ENCODE assay signal across 11 cellular contexts in the genomic region with DNA sequence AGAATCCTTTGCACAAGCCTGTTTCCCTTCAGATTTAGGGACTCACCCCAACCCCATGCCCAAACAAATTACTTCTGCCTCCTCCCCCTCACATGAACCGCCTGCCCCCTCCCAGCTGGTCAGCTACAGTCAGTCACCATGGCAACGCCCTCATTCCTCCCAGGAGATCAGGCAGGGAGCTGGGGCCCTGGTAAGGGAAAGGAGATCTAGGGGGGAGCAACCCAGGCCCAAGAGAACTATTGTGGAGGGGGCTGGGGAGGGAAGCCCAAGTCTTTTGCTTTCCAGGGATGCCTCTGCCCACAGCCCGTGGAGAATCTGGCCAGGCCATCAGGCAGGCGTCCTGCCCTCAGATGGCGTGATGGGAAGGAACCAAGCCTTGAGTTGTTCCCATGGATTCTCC. TPM values are rescaled to one million over a fixed set of nuclear protein-coding genes. Genes with fewer than 3 reads are reported as not detected.
A peak's percentile ranks its signal among the peaks of the same experiment; 100 is the strongest.
DNase-seq lines count a peak whose midpoint lies in the region; ATAC-seq and TF ChIP-seq lines count a peak whose summit lies in the region.
"Had no signal": no experiment of that assay in that cellular context is flagged by ENCODE, and none has a peak within 500 bp of the region (broad histone marks: within the 10 kb centered on the region; RNA-seq: fewer than 3 reads in every experiment).

No MANE protein-coding gene starts in this region.

- TF ChIP-seq POLR2A in tibial nerve (IDR thresholded peaks at IDR 0.05) = no peak

- H4K20me1 ChIP-seq in BLaER1 treated with 17β-estradiol and CSF1 and Interleukin-3, amounts not matched to agents 10 nM and 100 nM = peaks cover 0 to 49% (median 20%) of the 10 kb centered on the region in 11 experiments; a peak in 14 of 22 replicates

- H3K4me3 ChIP-seq in BLaER1 treated with 17β-estradiol and CSF1 and Interleukin-3, amounts not matched to agents 10 nM and 100 nM = no peak overlapping the region
- no peak overlapping the region for H3K4me3 ChIP-seq in SJCRH30
- peak overlapping the region; percentile 3 for H3K4me3 ChIP-seq in iPS-15b (ENCODE audit: low read depth, low read length)
- H3K4me3 ChIP-seq in tibial nerve = no peak overlapping the region

- H3K9ac ChIP-seq in BLaER1 treated with 17β-estradiol and CSF1 and Interleukin-3, amounts not matched to agents 10 nM and 100 nM = peak overlapping the region in 3 of 11 experiments; percentile 7 to 39 (median 35); a peak in 3 of 22 replicates
- H3K9ac ChIP-seq in iPS-15b (ENCODE audit: low read depth, low read length) = no peak overlapping the region

- no peak for ATAC-seq in GM21367 (IDR thresholded peaks at IDR 0.05; ENCODE audit: unreplicated experiment)
- no peak for ATAC-seq in HG02759 (IDR thresholded peaks at IDR 0.05; ENCODE audit: unreplicated experiment)
- ATAC-seq: CD8-positive, alpha-beta T cell; left lobe of liver; stimulated activated naive CD8-positive, alpha-beta T cell treated with anti-CD3 and anti-CD28 coated beads, Interleukin-15, amount 100 ng/mL, for 72 hours had no signal

- H3K4me1 ChIP-seq in BLaER1 treated with 17β-estradiol and CSF1 and Interleukin-3, amounts not matched to agents 10 nM and 100 nM = peaks cover 19 to 47% (median 40%) of the 10 kb centered on the region in 10 experiments; a peak in 19 of 20 replicates
- H3K4me1 ChIP-seq in SJCRH30 (peaks cover 22% of the 10 kb centered on the region), iPS-15b (ENCODE audit: control insufficient read depth, insufficient read depth, low read length) (peaks cover 15% of the 10 kb centered on the region), tibial nerve (peaks cover 0 to 38% (median 17%) of the 10 kb centered on the region in 4 donors)

- WGBS in tibial nerve, 2 donors = 33 to 38% methylated on average over 5 of the region's 5 CpGs

- TF ChIP-seq EP300 in tibial nerve (IDR thresholded peaks at IDR 0.05) = no peak

- H3K36me3 ChIP-seq in BLaER1 treated with 17β-estradiol and CSF1 and Interleukin-3, amounts not matched to agents 10 nM and 100 nM = no peaks in the 10 kb centered on the region
- H3K36me3 ChIP-seq in SJCRH30 (no peaks in the 10 kb centered on the region), iPS-15b (ENCODE audit: control insufficient read depth, insufficient read depth, low read length) (peaks cover 3% of the 10 kb centered on the region), tibial nerve (no peaks in the 10 kb centered on the region)

- H3K27me3 ChIP-seq in BLaER1 treated with 17β-estradiol and CSF1 and Interleukin-3, amounts not matched to agents 10 nM and 100 nM = no peaks in the 10 kb centered on the region
- H3K27me3 ChIP-seq in SJCRH30 = no peaks in the 10 kb centered on the region
- H3K27me3 ChIP-seq in iPS-15b (ENCODE audit: control insufficient read depth, insufficient read depth, low read length) = peaks cover 11% of the 10 kb centered on the region
- peaks cover 0 to 12% of the 10 kb centered on the region in 2 donors for H3K27me3 ChIP-seq in tibial nerve

- DNase-seq in SJCRH30 = peak; percentile 63 to 65
- DNase-seq in tibial nerve (ENCODE audit: low spot score in 2 of 2) = no peak
- DNase-seq: CD8-positive, alpha-beta T cell; small intestine; stimulated activated naive CD8-positive, alpha-beta T cell treated with anti-CD3 and anti-CD28 coated beads, Interleukin-15, amount 100 ng/mL, for 72 hours had no signal

- no peak for TF ChIP-seq CTCF in tibial nerve (IDR thresholded peaks at IDR 0.05)

- no peak overlapping the region for H3K27ac ChIP-seq in BLaER1 treated with 17β-estradiol and CSF1 and Interleukin-3, amounts not matched to agents 10 nM and 100 nM
- no peak overlapping the region for H3K27ac ChIP-seq in SJCRH30
- H3K27ac ChIP-seq in tibial nerve = no peak overlapping the region

- H3K4me2 ChIP-seq in BLaER1 treated with 17β-estradiol and CSF1 and Interleukin-3, amounts not matched to agents 10 nM and 100 nM = peak overlapping the region; percentile 6 to 97 (median 91); a peak in 21 of 22 replicates

- H3K9me3 ChIP-seq in BLaER1 treated with 17β-estradiol and CSF1 and Interleukin-3, amounts not matched to agents 10 nM and 100 nM (replicated peaks in 1 of 11) = no peaks in the 10 kb centered on the region
- no peaks in the 10 kb centered on the region for H3K9me3 ChIP-seq in SJCRH30 (replicated peaks)
- no peaks in the 10 kb centered on the region for H3K9me3 ChIP-seq in iPS-15b (ENCODE audit: control insufficient read depth, insufficient read depth, low read length)
- H3K9me3 ChIP-seq in tibial nerve = no peaks in the 10 kb centered on the region

RNA-seq across cellular contexts. Expression of gene FAM171A2, which starts 2.8 kb away (rescaled TPM):
- 11.8 and 13.7 TPM in 2 replicates for total RNA-seq in SJCRH30 (2014; rRNA removed; shearing (Covaris generic))
- total RNA-seq in tibial nerve = 1 to 10 TPM; 1.0 to 8.1 (median 5.2) TPM

RNA-seq across cellular contexts. Expression of gene GRN, which starts 15.7 kb away (rescaled TPM):
- 74.4 and 77.2 TPM in 2 replicates for total RNA-seq in SJCRH30 (2014; rRNA removed; shearing (Covaris generic))
- total RNA-seq in tibial nerve = 100 to 1,000 TPM; 159 to 223 (median 188) TPM

RNA-seq across cellular contexts. Expression of gene ITGA2B, which starts 28.6 kb away (rescaled TPM):
- 0.38 and 0.67 TPM in 2 replicates for total RNA-seq in SJCRH30 (2014; rRNA removed; shearing (Covaris generic))
- total RNA-seq in tibial nerve = 1 to 10 TPM; 1.5 to 3.0 (median 2.8) TPM
- total RNA-seq: HT-29 had no signal

RNA-seq across cellular contexts. Expression of gene SLC25A39, which starts 36.2 kb away (rescaled TPM):
- total RNA-seq in SJCRH30 (2014; rRNA removed; shearing (Covaris generic)) = 86.9 and 87.2 TPM in 2 replicates
- 10 to 100 TPM; 51.3 to 99.0 (median 70.9) TPM for total RNA-seq in tibial nerve

RNA-seq across cellular contexts. Expression of gene RUNDC3A, which starts 52.4 kb away (rescaled TPM):
- 0.14 TPM in 1 of 2 replicates, not detected in the other for total RNA-seq in SJCRH30 (2014; rRNA removed; shearing (Covaris generic))
- not detected for total RNA-seq in tibial nerve
- total RNA-seq: left lobe of liver had no signal

Comparison
In these comparisons a context has a peak if more than half of its experiments do, and no peak if none do; other contexts are left out.
1. DNase-seq: peak in SJCRH30 (2 of 2); none in tibial nerve (0 of 2).